In the genomic region with DNA sequence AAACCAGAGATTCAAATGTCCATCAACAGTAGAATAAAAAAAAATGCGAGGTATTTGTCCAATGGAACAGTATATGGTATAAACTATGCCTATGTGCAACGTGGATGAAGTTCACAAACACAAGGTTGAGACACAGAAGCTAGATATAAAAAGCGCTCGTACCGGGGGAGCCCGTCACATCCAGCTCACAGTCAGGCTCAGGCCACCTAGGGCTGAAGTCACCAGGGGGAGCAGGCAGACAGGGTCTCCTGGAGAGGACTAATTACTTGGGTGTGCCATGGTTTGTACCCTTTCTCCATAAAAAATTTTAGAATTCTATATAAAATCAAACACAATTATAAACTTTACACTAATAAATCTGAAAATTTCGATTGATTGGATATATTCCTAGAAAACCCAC, we compare ENCODE assay signal across 2 cellular contexts.
TF ChIP-seq lines count a peak whose summit lies in the region.

No MANE protein-coding gene starts in this region.

TF ChIP-seq in SK-N-SH, 30 proteins besides CTCF, POLR2A, EP300 and RAD21:
- TF ChIP-seq NRF1 (IDR thresholded peaks at IDR 0.05; ENCODE audit: low read depth, low read length), result no peak
TF ChIP-seq in SK-N-SH: peak in this region for 0.

TF ChIP-seq in SK-N-SH treated with all-trans-retinoic acid at 6 μM for 48 hours, 23 proteins besides CTCF, POLR2A, EP300 and RAD21:
- TF ChIP-seq ZFP30 (CRISPR knock-in tag; IDR thresholded peaks at IDR 0.05) (no peak), ZNF8 (CRISPR knock-in tag; IDR thresholded peaks at IDR 0.05) (no peak), RARB (CRISPR knock-in tag; IDR thresholded peaks at IDR 0.05) (no peak), TOX (CRISPR knock-in tag; IDR thresholded peaks at IDR 0.05; ENCODE audit: borderline replicate concordance) (no peak), ZNF70 (CRISPR knock-in tag; IDR thresholded peaks at IDR 0.05) (no peak), BACH2 (CRISPR knock-in tag; IDR thresholded peaks at IDR 0.05; ENCODE audit: borderline replicate concordance) (no peak)
- TF ChIP-seq, protein P1, sequence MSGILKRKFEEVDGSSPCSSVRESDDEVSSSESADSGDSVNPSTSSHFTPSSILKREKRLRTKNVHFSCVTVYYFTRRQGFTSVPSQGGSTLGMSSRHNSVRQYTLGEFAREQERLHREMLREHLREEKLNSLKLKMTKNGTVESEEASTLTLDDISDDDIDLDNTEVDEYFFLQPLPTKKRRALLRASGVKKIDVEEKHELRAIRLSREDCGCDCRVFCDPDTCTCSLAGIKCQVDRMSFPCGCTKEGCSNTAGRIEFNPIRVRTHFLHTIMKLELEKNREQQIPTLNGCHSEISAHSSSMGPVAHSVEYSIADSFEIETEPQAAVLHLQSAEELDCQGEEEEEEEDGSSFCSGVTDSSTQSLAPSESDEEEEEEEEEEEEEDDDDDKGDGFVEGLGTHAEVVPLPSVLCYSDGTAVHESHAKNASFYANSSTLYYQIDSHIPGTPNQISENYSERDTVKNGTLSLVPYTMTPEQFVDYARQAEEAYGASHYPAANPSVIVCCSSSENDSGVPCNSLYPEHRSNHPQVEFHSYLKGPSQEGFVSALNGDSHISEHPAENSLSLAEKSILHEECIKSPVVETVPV (CRISPR knock-in tag; IDR thresholded peaks at IDR 0.05), result no peak
- TF ChIP-seq, protein P2, sequence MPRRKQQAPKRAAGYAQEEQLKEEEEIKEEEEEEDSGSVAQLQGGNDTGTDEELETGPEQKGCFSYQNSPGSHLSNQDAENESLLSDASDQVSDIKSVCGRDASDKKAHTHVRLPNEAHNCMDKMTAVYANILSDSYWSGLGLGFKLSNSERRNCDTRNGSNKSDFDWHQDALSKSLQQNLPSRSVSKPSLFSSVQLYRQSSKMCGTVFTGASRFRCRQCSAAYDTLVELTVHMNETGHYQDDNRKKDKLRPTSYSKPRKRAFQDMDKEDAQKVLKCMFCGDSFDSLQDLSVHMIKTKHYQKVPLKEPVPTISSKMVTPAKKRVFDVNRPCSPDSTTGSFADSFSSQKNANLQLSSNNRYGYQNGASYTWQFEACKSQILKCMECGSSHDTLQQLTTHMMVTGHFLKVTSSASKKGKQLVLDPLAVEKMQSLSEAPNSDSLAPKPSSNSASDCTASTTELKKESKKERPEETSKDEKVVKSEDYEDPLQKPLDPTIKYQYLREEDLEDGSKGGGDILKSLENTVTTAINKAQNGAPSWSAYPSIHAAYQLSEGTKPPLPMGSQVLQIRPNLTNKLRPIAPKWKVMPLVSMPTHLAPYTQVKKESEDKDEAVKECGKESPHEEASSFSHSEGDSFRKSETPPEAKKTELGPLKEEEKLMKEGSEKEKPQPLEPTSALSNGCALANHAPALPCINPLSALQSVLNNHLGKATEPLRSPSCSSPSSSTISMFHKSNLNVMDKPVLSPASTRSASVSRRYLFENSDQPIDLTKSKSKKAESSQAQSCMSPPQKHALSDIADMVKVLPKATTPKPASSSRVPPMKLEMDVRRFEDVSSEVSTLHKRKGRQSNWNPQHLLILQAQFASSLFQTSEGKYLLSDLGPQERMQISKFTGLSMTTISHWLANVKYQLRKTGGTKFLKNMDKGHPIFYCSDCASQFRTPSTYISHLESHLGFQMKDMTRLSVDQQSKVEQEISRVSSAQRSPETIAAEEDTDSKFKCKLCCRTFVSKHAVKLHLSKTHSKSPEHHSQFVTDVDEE (CRISPR knock-in tag; IDR thresholded peaks at IDR 0.05), result no peak
- TF ChIP-seq, protein P3, sequence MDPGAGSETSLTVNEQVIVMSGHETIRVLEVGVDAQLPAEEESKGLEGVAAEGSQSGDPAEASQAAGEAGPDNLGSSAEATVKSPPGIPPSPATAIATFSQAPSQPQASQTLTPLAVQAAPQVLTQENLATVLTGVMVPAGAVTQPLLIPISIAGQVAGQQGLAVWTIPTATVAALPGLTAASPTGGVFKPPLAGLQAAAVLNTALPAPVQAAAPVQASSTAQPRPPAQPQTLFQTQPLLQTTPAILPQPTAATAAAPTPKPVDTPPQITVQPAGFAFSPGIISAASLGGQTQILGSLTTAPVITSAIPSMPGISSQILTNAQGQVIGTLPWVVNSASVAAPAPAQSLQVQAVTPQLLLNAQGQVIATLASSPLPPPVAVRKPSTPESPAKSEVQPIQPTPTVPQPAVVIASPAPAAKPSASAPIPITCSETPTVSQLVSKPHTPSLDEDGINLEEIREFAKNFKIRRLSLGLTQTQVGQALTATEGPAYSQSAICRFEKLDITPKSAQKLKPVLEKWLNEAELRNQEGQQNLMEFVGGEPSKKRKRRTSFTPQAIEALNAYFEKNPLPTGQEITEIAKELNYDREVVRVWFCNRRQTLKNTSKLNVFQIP (CRISPR knock-in tag; IDR thresholded peaks at IDR 0.05; ENCODE audit: borderline replicate concordance, low read depth), result no peak
